ENCODE assay signal across 1 cellular context in genomic region chr15:44289352-44289790, GRCh38.
TF ChIP-seq lines count a peak whose summit lies in the region.

No MANE protein-coding gene starts in this region.

TF ChIP-seq in GM23338, 12 proteins besides CTCF, POLR2A, EP300 and RAD21 (continued from another document):
- TF ChIP-seq ZNF462 (CRISPR knock-in tag; IDR thresholded peaks at IDR 0.05) (no peak), EZH2 (IDR thresholded peaks at IDR 0.05; ENCODE audit: low read depth, unreplicated experiment) (no peak)
